1 cellular context compared by ENCODE assay signal in genomic region chr13:102830646-102831045, GRCh38.
TF ChIP-seq lines count a peak whose summit lies in the region.

No MANE protein-coding gene starts in this region.

TF ChIP-seq in HepG2, 621 proteins besides CTCF, POLR2A, EP300 and RAD21 (continued from another document and continues in another):
- TF ChIP-seq SMARCE1 (IDR thresholded peaks at IDR 0.05; ENCODE audit: borderline replicate concordance) (no peak), RCOR2 (CRISPR knock-in tag; IDR thresholded peaks at IDR 0.05) (no peak), ZBTB26 (CRISPR knock-in tag; IDR thresholded peaks at IDR 0.05; ENCODE audit: borderline replicate concordance) (no peak), ZSCAN29 (CRISPR knock-in tag; conservative IDR thresholded peaks at IDR 0.05) (no peak), ZNF576 (CRISPR knock-in tag; IDR thresholded peaks at IDR 0.05) (no peak), HDAC1 (CRISPR knock-in tag; IDR thresholded peaks at IDR 0.05) (no peak), ARHGAP35 (CRISPR knock-in tag; IDR thresholded peaks at IDR 0.05; ENCODE audit: borderline replicate concordance) (no peak), ZNF234 (CRISPR knock-in tag; conservative IDR thresholded peaks at IDR 0.05) (no peak), ZNF704 (CRISPR knock-in tag; IDR thresholded peaks at IDR 0.05; ENCODE audit: borderline replicate concordance) (no peak), SCMH1 (CRISPR knock-in tag; IDR thresholded peaks at IDR 0.05; ENCODE audit: borderline replicate concordance) (no peak), MTF2 (CRISPR knock-in tag; IDR thresholded peaks at IDR 0.05; ENCODE audit: borderline replicate concordance) (no peak), ZNF777 (CRISPR knock-in tag; IDR thresholded peaks at IDR 0.05) (0 out of 2 replicates have a peak, but pooled peaks have one; percentile 30), NR0B2 (CRISPR knock-in tag; IDR thresholded peaks at IDR 0.05) (no peak), MNT (IDR thresholded peaks at IDR 0.05) (no peak), LBX2 (CRISPR knock-in tag; IDR thresholded peaks at IDR 0.05; ENCODE audit: borderline replicate concordance) (no peak), ZNF619 (CRISPR knock-in tag; IDR thresholded peaks at IDR 0.05) (no peak), DMAP1 (CRISPR knock-in tag; IDR thresholded peaks at IDR 0.05) (peak; percentile 55; the same call in 1 of the 2 replicates), ZBTB49 (CRISPR knock-in tag; IDR thresholded peaks at IDR 0.05; ENCODE audit: borderline replicate concordance) (no peak), THRA (CRISPR knock-in tag; IDR thresholded peaks at IDR 0.05; ENCODE audit: borderline replicate concordance) (0 out of 2 replicates have a peak, but pooled peaks have one; percentile 42), ATF3 (CRISPR knock-in tag; IDR thresholded peaks at IDR 0.05) (no peak), MED13 (CRISPR knock-in tag; IDR thresholded peaks at IDR 0.05) (no peak), KLF13 (CRISPR knock-in tag; IDR thresholded peaks at IDR 0.05) (no peak), NFIC (IDR thresholded peaks at IDR 0.05; ENCODE audit: low read length) (no peak), FOXP1 (IDR thresholded peaks at IDR 0.05) (no peak), FOXP1 (CRISPR knock-in tag; IDR thresholded peaks at IDR 0.05) (peak; percentile 18; the same call in 1 of the 2 replicates), ZNF264 (CRISPR knock-in tag; IDR thresholded peaks at IDR 0.05) (peak; percentile 45; the same call in 1 of the 2 replicates), ZNF546 (CRISPR knock-in tag; conservative IDR thresholded peaks at IDR 0.05) (no peak), SPEN (CRISPR knock-in tag; IDR thresholded peaks at IDR 0.05; ENCODE audit: low read depth) (no peak), NCOR1 (IDR thresholded peaks at IDR 0.05; ENCODE audit: borderline replicate concordance, low read length) (0 out of 2 replicates have a peak, but pooled peaks have one; percentile 24), ZEB1 (IDR thresholded peaks at IDR 0.05; ENCODE audit: insufficient replicate concordance, low read depth) (no peak), HMG20A (CRISPR knock-in tag; IDR thresholded peaks at IDR 0.05; ENCODE audit: borderline replicate concordance) (no peak), ZNF30 (CRISPR knock-in tag; IDR thresholded peaks at IDR 0.05) (no peak), ZNF547 (CRISPR knock-in tag; IDR thresholded peaks at IDR 0.05) (no peak), TAF1 (CRISPR knock-in tag; IDR thresholded peaks at IDR 0.05) (no peak), ATRX (CRISPR knock-in tag; IDR thresholded peaks at IDR 0.05; ENCODE audit: borderline replicate concordance) (no peak), AHR (CRISPR knock-in tag; IDR thresholded peaks at IDR 0.05) (peak; percentile 56; the same call in 1 of the 2 replicates), GMEB2 (CRISPR knock-in tag; IDR thresholded peaks at IDR 0.05; ENCODE audit: low read depth) (no peak), ZFP82 (CRISPR knock-in tag; IDR thresholded peaks at IDR 0.05; ENCODE audit: borderline replicate concordance) (no peak), NRL (CRISPR knock-in tag; IDR thresholded peaks at IDR 0.05; ENCODE audit: borderline replicate concordance) (no peak), ZBTB8A (CRISPR knock-in tag; IDR thresholded peaks at IDR 0.05; ENCODE audit: borderline replicate concordance, low read depth) (no peak), SIX1 (CRISPR knock-in tag; IDR thresholded peaks at IDR 0.05; ENCODE audit: borderline replicate concordance) (no peak), GABPA (IDR thresholded peaks at IDR 0.05; ENCODE audit: low read depth, low read length) (no peak), GABPA (CRISPR knock-in tag; IDR thresholded peaks at IDR 0.05; ENCODE audit: low read depth) (peak; percentile 78), ZNF256 (CRISPR knock-in tag; conservative IDR thresholded peaks at IDR 0.05) (no peak), ZNF263 (CRISPR knock-in tag; IDR thresholded peaks at IDR 0.05) (peak; percentile 68), NFE2 (CRISPR knock-in tag; IDR thresholded peaks at IDR 0.05) (no peak), KAT7 (CRISPR knock-in tag; IDR thresholded peaks at IDR 0.05; ENCODE audit: borderline replicate concordance) (0 out of 2 replicates have a peak, but pooled peaks have one; percentile 49), HNF4G (IDR thresholded peaks at IDR 0.05; ENCODE audit: borderline replicate concordance, low read depth, low read length) (peak; percentile 88), HNF4G (CRISPR knock-in tag; IDR thresholded peaks at IDR 0.05; ENCODE audit: borderline replicate concordance, low read depth) (no peak; the same call in 1 of the 2 replicates), ZFP36L1 (CRISPR knock-in tag; IDR thresholded peaks at IDR 0.05) (no peak), ZNF552 (CRISPR knock-in tag; IDR thresholded peaks at IDR 0.05; ENCODE audit: borderline replicate concordance) (no peak), ASH2L (IDR thresholded peaks at IDR 0.05; ENCODE audit: insufficient read length, low read depth, low read length) (peak; percentile 66), ZNF225 (CRISPR knock-in tag; IDR thresholded peaks at IDR 0.05) (no peak), ZNF136 (CRISPR knock-in tag; IDR thresholded peaks at IDR 0.05; ENCODE audit: low read depth) (no peak), TCF7 (IDR thresholded peaks at IDR 0.05; ENCODE audit: low read depth) (no peak), MIER3 (CRISPR knock-in tag; IDR thresholded peaks at IDR 0.05; ENCODE audit: borderline replicate concordance) (peak; percentile 42; the same call in 1 of the 2 replicates), ZNF768 (CRISPR knock-in tag; IDR thresholded peaks at IDR 0.05) (no peak), ZMYM3 (CRISPR knock-in tag; IDR thresholded peaks at IDR 0.05) (0 out of 2 replicates have a peak, but pooled peaks have one; percentile 34), RFX1 (IDR thresholded peaks at IDR 0.05) (no peak), U2AF2 (IDR thresholded peaks at IDR 0.05; ENCODE audit: low read depth, low read length) (no peak), ZNF792 (CRISPR knock-in tag; IDR thresholded peaks at IDR 0.05) (peak; percentile 77; the same call in 1 of the 2 replicates), ZNF567 (CRISPR knock-in tag; IDR thresholded peaks at IDR 0.05; ENCODE audit: borderline replicate concordance) (no peak), SRF (IDR thresholded peaks at IDR 0.05; ENCODE audit: low read depth, low read length) (no peak), ZNF335 (CRISPR knock-in tag; IDR thresholded peaks at IDR 0.05) (no peak), MYC (CRISPR knock-in tag; IDR thresholded peaks at IDR 0.05; ENCODE audit: borderline replicate concordance) (no peak), ZNF83 (CRISPR knock-in tag; IDR thresholded peaks at IDR 0.05; ENCODE audit: borderline replicate concordance) (no peak), ZNF773 (CRISPR knock-in tag; IDR thresholded peaks at IDR 0.05; ENCODE audit: borderline replicate concordance) (no peak), ATF1 (CRISPR knock-in tag; IDR thresholded peaks at IDR 0.05) (no peak), PPARG (CRISPR knock-in tag; conservative IDR thresholded peaks at IDR 0.05) (0 out of 2 replicates have a peak, but pooled peaks have one; percentile 10), SMARCC2 (IDR thresholded peaks at IDR 0.05) (no peak), CC2D1A (CRISPR knock-in tag; IDR thresholded peaks at IDR 0.05) (no peak), ZNF383 (CRISPR knock-in tag; IDR thresholded peaks at IDR 0.05; ENCODE audit: borderline replicate concordance) (no peak), ZBTB7A (CRISPR knock-in tag; IDR thresholded peaks at IDR 0.05) (no peak), FOXA1 (IDR thresholded peaks at IDR 0.05) (no peak), FOXA1 (CRISPR knock-in tag; IDR thresholded peaks at IDR 0.05) (peak; percentile 92), TBL1XR1 (IDR thresholded peaks at IDR 0.05; ENCODE audit: borderline replicate concordance, low read length, partially characterized antibody) (no peak), ZNF468 (CRISPR knock-in tag; IDR thresholded peaks at IDR 0.05) (no peak), ZNF788 (CRISPR knock-in tag; IDR thresholded peaks at IDR 0.05; ENCODE audit: borderline replicate concordance) (no peak), HDAC6 (IDR thresholded peaks at IDR 0.05; ENCODE audit: low read depth, low read length) (no peak)
